Comparison of ENCODE assay signal across 14 cellular contexts in genomic region chr18:60021556-60021955, GRCh38.
DNase-seq lines count a peak whose midpoint lies in the region; ATAC-seq and TF ChIP-seq lines count a peak whose summit lies in the region.
"Had no signal": no experiment of that assay in that cellular context is flagged by ENCODE, and none has a peak within 500 bp of the region (broad histone marks: within the 10 kb centered on the region; RNA-seq: fewer than 3 reads in every experiment).

No MANE protein-coding gene starts in this region.

- peaks cover 3 to 14% (median 9%) of the 10 kb centered on the region in 10 experiments; a peak in 17 of 20 replicates for H3K4me1 ChIP-seq in BLaER1 treated with 17β-estradiol and CSF1 and Interleukin-3, amounts not matched to agents 10 nM and 100 nM
- H3K4me1 ChIP-seq in upper lobe of right lung, result no peaks in the 10 kb centered on the region
- H3K4me1 ChIP-seq: BE2C had no signal

- no peak overlapping the region for H3K4me3 ChIP-seq in BLaER1 treated with 17β-estradiol and CSF1 and Interleukin-3, amounts not matched to agents 10 nM and 100 nM
- H3K4me3 ChIP-seq in upper lobe of right lung, result no peak overlapping the region

- ATAC-seq in upper lobe of right lung (no peak), HG02678 (IDR thresholded peaks at IDR 0.05; ENCODE audit: unreplicated experiment) (no peak)
- ATAC-seq: HepG2 had no signal

- H3K9ac ChIP-seq in BLaER1 treated with 17β-estradiol and CSF1 and Interleukin-3, amounts not matched to agents 10 nM and 100 nM, result no peak overlapping the region

- H4K20me1 ChIP-seq in BLaER1 treated with 17β-estradiol and CSF1 and Interleukin-3, amounts not matched to agents 10 nM and 100 nM, result no peaks in the 10 kb centered on the region

- H3K36me3 ChIP-seq in BLaER1 treated with 17β-estradiol and CSF1 and Interleukin-3, amounts not matched to agents 10 nM and 100 nM, result no peaks in the 10 kb centered on the region
- H3K36me3 ChIP-seq in upper lobe of right lung, result no peaks in the 10 kb centered on the region
- H3K36me3 ChIP-seq: BE2C had no signal

- peak; percentile 7 for DNase-seq in A172 (ENCODE audit: low spot score)
- peak; percentile 17 for DNase-seq in NAMALWA (ENCODE audit: low spot score)
- peak; percentile 25 for DNase-seq in RPMI7951 (ENCODE audit: low read depth)
- DNase-seq in COR-L47 (lab: John Stamatoyannopoulos, UW), result no peak
- no peak for DNase-seq in upper lobe of right lung
- DNase-seq in NCI-H345 treated with DMSO at 0.1 percent for 48 hours (lab: John Stamatoyannopoulos, UW; ENCODE audit: unreplicated experiment), result no peak
- DNase-seq: BE2C, DMS79, GDM1, HCEC 1CT, HFFc6 had no signal

- no peaks in the 10 kb centered on the region for H3K9me3 ChIP-seq in BLaER1 treated with 17β-estradiol and CSF1 and Interleukin-3, amounts not matched to agents 10 nM and 100 nM (replicated peaks in 1 of 11)
- H3K9me3 ChIP-seq in upper lobe of right lung, result no peaks in the 10 kb centered on the region
- H3K9me3 ChIP-seq: BE2C had no signal

- H3K27ac ChIP-seq in BLaER1 treated with 17β-estradiol and CSF1 and Interleukin-3, amounts not matched to agents 10 nM and 100 nM, result no peak overlapping the region
- no peak overlapping the region for H3K27ac ChIP-seq in upper lobe of right lung

- H3K27me3 ChIP-seq in BLaER1 treated with 17β-estradiol and CSF1 and Interleukin-3, amounts not matched to agents 10 nM and 100 nM, result no peaks in the 10 kb centered on the region
- no peaks in the 10 kb centered on the region for H3K27me3 ChIP-seq in upper lobe of right lung
- H3K27me3 ChIP-seq: BE2C had no signal

- intact Hi-C loops in upper lobe of right lung (cut with DNase I), result no loop called here

- TF ChIP-seq CTCF in upper lobe of right lung (IDR thresholded peaks at IDR 0.05), result no peak

- H3K4me2 ChIP-seq in BLaER1 treated with 17β-estradiol and CSF1 and Interleukin-3, amounts not matched to agents 10 nM and 100 nM, result peak overlapping the region in 9 of 11 experiments; percentile 3 to 57 (median 47); a peak in 14 of 22 replicates

Comparison
In these comparisons a context has a peak if more than half of its experiments do, and no peak if none do; other contexts are left out.
1. DNase-seq: peak in A172 (single experiment), NAMALWA (single experiment) and RPMI7951 (single experiment); none in COR-L47 (single experiment), upper lobe of right lung (single experiment) and NCI-H345 treated with DMSO at 0.1 percent for 48 hours (single experiment).